Comparison of ENCODE assay signal across 31 cellular contexts in genomic region chr12:57195186-57195585, GRCh38. TPM values are rescaled to one million over a fixed set of nuclear protein-coding genes. Genes with fewer than 3 reads are reported as not detected.
"Had no signal": no experiment of that assay in that cellular context is flagged by ENCODE, and none has a peak within 500 bp of the region (broad histone marks: within the 10 kb centered on the region; RNA-seq: fewer than 3 reads in every experiment).

No MANE protein-coding gene starts in this region.

- H3K4me3 ChIP-seq: adrenal gland, MG63, PC-9 had no signal

- FAIRE-seq: RCC 7860 had no signal

- DNase-seq: activated CD4-positive, alpha-beta T cell treated with anti-CD3 and anti-CD28 coated beads for 1 hour; activated CD4-positive, alpha-beta T cell treated with anti-CD3 and anti-CD28 coated beads for 48 hours; activated CD4-positive, alpha-beta T cell treated with anti-CD3 and anti-CD28 coated beads, Interleukin-2, amount 50 U/mL, for 4 hours; activated CD4-positive, CD25-positive, alpha-beta regulatory T cell; activated CD8-positive, alpha-beta T cell treated with anti-CD3 and anti-CD28 coated beads, Interleukin-2, amount 10 ng/mL, durations not matched to agents 7 days and 5 days; activated gamma-delta T cell; activated naive CD4-positive, alpha-beta T cell treated with anti-CD3 and anti-CD28 coated beads for 36 hours; activated T-cell treated with anti-CD3 and anti-CD28 coated beads, Interleukin-2, amount 50 U/mL, for 24 hours; adrenal gland; Karpas-422; KBM-7; MG63; NCI-H1092; NCI-H1436 treated with DMSO at 0.1 percent for 48 hours; NCI-H1694 treated with DMSO at 0.1 percent for 48 hours; NCI-H2029; NCI-H345; NCI-H510A; NCI-H748 treated with DMSO at 0.1 percent for 48 hours; NK-92 treated with Interleukin-12 subunit alpha and Interleukin-12 subunit beta, amount 100 ng/mL, for 24 hours; PC-9; SIG-M5; T1000; WERI-Rb-1 had no signal

- H3K4me1 ChIP-seq: adrenal gland had no signal

- H3K27me3 ChIP-seq: adrenal gland, MG63 had no signal

- H3K4me2 ChIP-seq: PC-9 had no signal

- H2AFZ ChIP-seq: PC-9 had no signal

- ATAC-seq: activated CD8-positive, alpha-beta T cell treated with anti-CD3 and anti-CD28 coated beads, Interleukin-2, amount 10 ng/mL, durations not matched to agents 7 days and 5 days; activated naive CD4-positive, alpha-beta T cell treated with anti-CD3 and anti-CD28 coated beads, Interleukin-2, amount 50 U/mL, for 72 hours; Right ventricle myocardium inferior had no signal

- H3K9me3 ChIP-seq: adrenal gland, MG63 had no signal

- H3K27ac ChIP-seq: adrenal gland, PC-9, WERI-Rb-1 had no signal

RNA-seq across cellular contexts. Expression of gene LRP1-AS, which starts 47.8 kb away (rescaled TPM):
- total RNA-seq: activated CD8-positive, alpha-beta T cell treated with anti-CD3 and anti-CD28 coated beads, Interleukin-2, amount 10 ng/mL, durations not matched to agents 7 days and 5 days; activated naive CD4-positive, alpha-beta T cell treated with anti-CD3 and anti-CD28 coated beads for 36 hours; activated naive CD4-positive, alpha-beta T cell treated with anti-CD3 and anti-CD28 coated beads, Interleukin-2, amount 50 U/mL, for 72 hours; activated T-helper 2 cell treated with anti-CD3 and anti-CD28 coated beads, Interferon-gamma antibody, Interleukin-2, Interleukin-4, amounts not matched to agents 10 μg/mL and 5 μg/mL and 100 μg/mL, durations not matched to agents 14 hours and 24 hours and 36 hours; adrenal gland; OCI-LY7; PC-9; Right ventricle myocardium inferior; T-helper 1 cell treated with Interleukin-12 subunit alpha and Interleukin-12 subunit beta and Interleukin-4 antibody, amounts not matched to agents 30 ng/mL and 1 ng/mL, for 36 hours; T-helper 2 cell treated with Interferon-gamma antibody and Interleukin-4, amounts not matched to agents 100 ng/mL and 5 ng/mL, for 36 hours had no signal
- polyA plus RNA-seq: adrenal gland had no signal
